In genomic region chr1:28604411-28604810, GRCh38 we compare ENCODE assay signal across 21 cellular contexts. TPM values are rescaled to one million over a fixed set of nuclear protein-coding genes. Genes with fewer than 3 reads are reported as not detected.
DNase-seq lines count a peak whose midpoint lies in the region; ATAC-seq lines count a peak whose summit lies in the region.
"Had no signal": no experiment of that assay in that cellular context is flagged by ENCODE, and none has a peak within 500 bp of the region (broad histone marks: within the 10 kb centered on the region; RNA-seq: fewer than 3 reads in every experiment).

No MANE protein-coding gene starts in this region.

- peak overlapping the region; percentile 52 for H2BK120ac ChIP-seq in trophoblast cell (ENCODE audit: insufficient read depth, low read length, poor library complexity)

- H4K8ac ChIP-seq in trophoblast cell (ENCODE audit: low read depth, low read length) = no peak overlapping the region

- no CpG with 5 or more reads among the region's 5 CpGs for whole genome bisulfite sequencing in trophoblast cell (ENCODE audit: extremely low coverage, insufficient coverage, insufficient read length)

- peaks cover 26% of the 10 kb centered on the region for H3K36me3 Mint-ChIP-seq in activated naive CD8-positive, alpha-beta T cell treated with anti-CD3 and anti-CD28 coated beads, Interleukin-2, amount 50 U/mL, for 24 hours (ENCODE audit: low read depth)
- H3K36me3 Mint-ChIP-seq in activated naive CD8-positive, alpha-beta T cell treated with anti-CD3 and anti-CD28 coated beads for 36 hours = peaks cover 4% of the 10 kb centered on the region
- H3K36me3 Mint-ChIP-seq in activated T-helper 2 cell treated with anti-CD3 and anti-CD28 coated beads, Interferon-gamma antibody, Interleukin-2, Interleukin-4, amounts not matched to agents 10 μg/mL and 5 μg/mL and 100 μg/mL, durations not matched to agents 14 hours and 24 hours and 36 hours (ENCODE audit: low read depth) = peaks cover 30% of the 10 kb centered on the region

- H3K4me3 ChIP-seq in trophoblast cell (ENCODE audit: low read depth, low read length) = no peak overlapping the region
- H3K4me3 ChIP-seq: HAP-1 had no signal

- no peak overlapping the region for H2AK5ac ChIP-seq in trophoblast cell (ENCODE audit: low read length)

- peak overlapping the region; percentile 18 for H2BK5ac ChIP-seq in trophoblast cell (ENCODE audit: low read depth, low read length, poor library complexity)

- no peaks in the 10 kb centered on the region for H3K9me3 ChIP-seq in trophoblast cell (ENCODE audit: insufficient read depth, low read depth, low read length)
- H3K9me3 ChIP-seq: BE2C, Caco-2, HAP-1 had no signal

- H3K79me1 ChIP-seq in trophoblast cell (ENCODE audit: low read length) = peaks cover 7% of the 10 kb centered on the region

- H3K36me3 ChIP-seq in trophoblast cell (ENCODE audit: control insufficient read depth in 1 of 2, insufficient read depth in 2 of 2, low read length in 2 of 2) = peaks cover 14 to 15% of the 10 kb centered on the region in 2 experiments
- H3K36me3 ChIP-seq: BE2C had no signal

- ATAC-seq in activated naive CD8-positive, alpha-beta T cell treated with anti-CD3 and anti-CD28 coated beads, Interleukin-2, amount 50 U/mL, for 24 hours = no peak
- ATAC-seq: CD8-positive, alpha-beta T cell had no signal

- no peak overlapping the region for H3K18ac ChIP-seq in trophoblast cell (ENCODE audit: low read length)

- no peaks in the 10 kb centered on the region for H3K79me2 ChIP-seq in trophoblast cell (ENCODE audit: control insufficient read depth, insufficient read depth, low read length, poor library complexity)

- no peaks in the 10 kb centered on the region for H3K27me3 ChIP-seq in trophoblast cell (ENCODE audit: insufficient read depth, low read length)
- H3K27me3 ChIP-seq: BE2C had no signal

- no peak overlapping the region for H2AFZ ChIP-seq in trophoblast cell (ENCODE audit: insufficient read depth, low read length, poor library complexity)

- H3K27me3 Mint-ChIP-seq in activated naive CD8-positive, alpha-beta T cell treated with anti-CD3 and anti-CD28 coated beads, Interleukin-2, amount 50 U/mL, for 24 hours = no peaks in the 10 kb centered on the region
- no peaks in the 10 kb centered on the region for H3K27me3 Mint-ChIP-seq in activated naive CD8-positive, alpha-beta T cell treated with anti-CD3 and anti-CD28 coated beads for 36 hours
- H3K27me3 Mint-ChIP-seq in activated T-helper 2 cell treated with anti-CD3 and anti-CD28 coated beads, Interferon-gamma antibody, Interleukin-2, Interleukin-4, amounts not matched to agents 10 μg/mL and 5 μg/mL and 100 μg/mL, durations not matched to agents 14 hours and 24 hours and 36 hours (ENCODE audit: low read depth) = no peaks in the 10 kb centered on the region
- H3K27me3 Mint-ChIP-seq: CD4-positive, CD25-positive, alpha-beta regulatory T cell had no signal

- no peak overlapping the region for H3K14ac ChIP-seq in trophoblast cell (ENCODE audit: low read length)

- no peak overlapping the region for H3K23ac ChIP-seq in trophoblast cell (ENCODE audit: low read length)

- H3K27ac ChIP-seq in trophoblast cell (ENCODE audit: low read depth, low read length) = peak overlapping the region; percentile 31
- H3K27ac ChIP-seq: 22Rv1, C4-2B had no signal

- no peaks in the 10 kb centered on the region for H3K9me3 Mint-ChIP-seq in activated naive CD8-positive, alpha-beta T cell treated with anti-CD3 and anti-CD28 coated beads, Interleukin-2, amount 50 U/mL, for 24 hours
- no peaks in the 10 kb centered on the region for H3K9me3 Mint-ChIP-seq in activated naive CD8-positive, alpha-beta T cell treated with anti-CD3 and anti-CD28 coated beads for 36 hours
- H3K9me3 Mint-ChIP-seq in activated T-helper 2 cell treated with anti-CD3 and anti-CD28 coated beads, Interferon-gamma antibody, Interleukin-2, Interleukin-4, amounts not matched to agents 10 μg/mL and 5 μg/mL and 100 μg/mL, durations not matched to agents 14 hours and 24 hours and 36 hours = no peaks in the 10 kb centered on the region
- H3K9me3 Mint-ChIP-seq: CD4-positive, CD25-positive, alpha-beta regulatory T cell; CD8-positive, alpha-beta T cell; HFFc6 had no signal

- peak overlapping the region; percentile 4 for H4K91ac ChIP-seq in trophoblast cell (ENCODE audit: low read depth, low read length)

- peaks cover 13% of the 10 kb centered on the region for H3K4me1 Mint-ChIP-seq in activated naive CD8-positive, alpha-beta T cell treated with anti-CD3 and anti-CD28 coated beads, Interleukin-2, amount 50 U/mL, for 24 hours
- peaks cover 7% of the 10 kb centered on the region for H3K4me1 Mint-ChIP-seq in activated naive CD8-positive, alpha-beta T cell treated with anti-CD3 and anti-CD28 coated beads for 36 hours
- peaks cover 12% of the 10 kb centered on the region for H3K4me1 Mint-ChIP-seq in activated T-helper 2 cell treated with anti-CD3 and anti-CD28 coated beads, Interferon-gamma antibody, Interleukin-2, Interleukin-4, amounts not matched to agents 10 μg/mL and 5 μg/mL and 100 μg/mL, durations not matched to agents 14 hours and 24 hours and 36 hours (ENCODE audit: low read depth)
- H3K4me1 Mint-ChIP-seq: CD4-positive, CD25-positive, alpha-beta regulatory T cell had no signal

- H3K27ac Mint-ChIP-seq in activated naive CD8-positive, alpha-beta T cell treated with anti-CD3 and anti-CD28 coated beads, Interleukin-2, amount 50 U/mL, for 24 hours = peak overlapping the region; percentile 42
- no peak overlapping the region for H3K27ac Mint-ChIP-seq in activated naive CD8-positive, alpha-beta T cell treated with anti-CD3 and anti-CD28 coated beads for 36 hours
- H3K27ac Mint-ChIP-seq in activated T-helper 2 cell treated with anti-CD3 and anti-CD28 coated beads, Interferon-gamma antibody, Interleukin-2, Interleukin-4, amounts not matched to agents 10 μg/mL and 5 μg/mL and 100 μg/mL, durations not matched to agents 14 hours and 24 hours and 36 hours = no peak overlapping the region
- H3K27ac Mint-ChIP-seq: CD8-positive, alpha-beta T cell; HFFc6 had no signal

- no peak overlapping the region for H3K4me3 Mint-ChIP-seq in activated naive CD8-positive, alpha-beta T cell treated with anti-CD3 and anti-CD28 coated beads, Interleukin-2, amount 50 U/mL, for 24 hours
- H3K4me3 Mint-ChIP-seq in activated naive CD8-positive, alpha-beta T cell treated with anti-CD3 and anti-CD28 coated beads for 36 hours = no peak overlapping the region
- H3K4me3 Mint-ChIP-seq in activated T-helper 2 cell treated with anti-CD3 and anti-CD28 coated beads, Interferon-gamma antibody, Interleukin-2, Interleukin-4, amounts not matched to agents 10 μg/mL and 5 μg/mL and 100 μg/mL, durations not matched to agents 14 hours and 24 hours and 36 hours (ENCODE audit: low read depth) = no peak overlapping the region
- H3K4me3 Mint-ChIP-seq: CD4-positive, CD25-positive, alpha-beta regulatory T cell; CD8-positive, alpha-beta T cell; HFFc6 had no signal

- peaks cover 20 to 24% of the 10 kb centered on the region in 2 experiments for H3K4me1 ChIP-seq in trophoblast cell (ENCODE audit: control insufficient read depth in 1 of 2, insufficient read depth in 2 of 2, low read length in 2 of 2)
- H3K4me1 ChIP-seq: BE2C, HAP-1 had no signal

- no peak overlapping the region for H3K9ac ChIP-seq in trophoblast cell (ENCODE audit: low read length)

- H3K4me2 ChIP-seq in trophoblast cell (ENCODE audit: low read length) = no peak overlapping the region

- no peak overlapping the region for H4K12ac ChIP-seq in trophoblast cell (ENCODE audit: low read depth, low read length)

- H2BK12ac ChIP-seq in trophoblast cell (ENCODE audit: low read length) = peak overlapping the region; percentile 29

- H3K4ac ChIP-seq in trophoblast cell (ENCODE audit: low read depth, low read length) = no peak overlapping the region

- intact Hi-C loops in activated T-helper 2 cell treated with anti-CD3 and anti-CD28 coated beads, Interferon-gamma antibody, Interleukin-2, Interleukin-4, amounts not matched to agents 10 μg/mL and 5 μg/mL and 100 μg/mL, durations not matched to agents 14 hours and 24 hours and 36 hours (cut with micrococcal nuclease) = loop anchor here (5.0 to 10.0 kb wide), 2 partner anchors 87 to 200 kb away; no protein-coding TSS in a partner anchor

- no peak for DNase-seq in activated naive CD8-positive, alpha-beta T cell treated with anti-CD3 and anti-CD28 coated beads, Interleukin-2, amount 50 U/mL, for 24 hours
- DNase-seq in activated naive CD8-positive, alpha-beta T cell treated with anti-CD3 and anti-CD28 coated beads for 36 hours = no peak
- DNase-seq in UCSD-AML1 (lab: John Stamatoyannopoulos, UW; ENCODE audit: unreplicated experiment) (peak; percentile 14), left kidney (ENCODE audit: low read depth, low spot score) (peak; percentile 32), trophoblast cell (no peak), AG20443 (ENCODE audit: low spot score) (no peak), NCI-H2029 treated with DMSO at 0.1 percent for 48 hours (lab: John Stamatoyannopoulos, UW) (no peak)
- DNase-seq in activated T-helper 2 cell treated with anti-CD3 and anti-CD28 coated beads, Interferon-gamma antibody, Interleukin-2, Interleukin-4, amounts not matched to agents 10 μg/mL and 5 μg/mL and 100 μg/mL, durations not matched to agents 14 hours and 24 hours and 36 hours (ENCODE audit: low spot score) = no peak
- DNase-seq: AML-193; BE2C; Caco-2; CD4-positive, CD25-positive, alpha-beta regulatory T cell; CD8-positive, alpha-beta T cell; DMS153; DND-41; GOT3; HFFc6 had no signal

RNA-seq across cellular contexts. Expression of gene RAB42, which starts 12.3 kb away (rescaled TPM):
- not detected for total RNA-seq in activated naive CD8-positive, alpha-beta T cell treated with anti-CD3 and anti-CD28 coated beads for 36 hours
- 3.4 and 3.8 TPM in 2 replicates for polyA plus RNA-seq in trophoblast cell (2013)
- 0.34 TPM in 2 replicates for total RNA-seq in activated T-helper 2 cell treated with anti-CD3 and anti-CD28 coated beads, Interferon-gamma antibody, Interleukin-2, Interleukin-4, amounts not matched to agents 10 μg/mL and 5 μg/mL and 100 μg/mL, durations not matched to agents 14 hours and 24 hours and 36 hours
- total RNA-seq: CD4-positive, CD25-positive, alpha-beta regulatory T cell; CD8-positive, alpha-beta T cell had no signal
- polyA plus RNA-seq: CD4-positive, CD25-positive, alpha-beta regulatory T cell had no signal

RNA-seq across cellular contexts. Expression of gene TAF12, which starts 38.5 kb away (rescaled TPM):
- 10 to 100 TPM; 26.5 to 28.0 TPM for total RNA-seq in activated naive CD8-positive, alpha-beta T cell treated with anti-CD3 and anti-CD28 coated beads for 36 hours
- polyA plus RNA-seq in trophoblast cell (2013) = 51.0 and 52.7 TPM in 2 replicates
- total RNA-seq in activated T-helper 2 cell treated with anti-CD3 and anti-CD28 coated beads, Interferon-gamma antibody, Interleukin-2, Interleukin-4, amounts not matched to agents 10 μg/mL and 5 μg/mL and 100 μg/mL, durations not matched to agents 14 hours and 24 hours and 36 hours = 30.8 and 32.0 TPM in 2 replicates

RNA-seq across cellular contexts. Expression of gene RNU11, which starts 44.0 kb away (rescaled TPM):
- total RNA-seq in activated naive CD8-positive, alpha-beta T cell treated with anti-CD3 and anti-CD28 coated beads for 36 hours = not detected
- polyA plus RNA-seq in trophoblast cell (2013) = not detected in 2 replicates
- total RNA-seq in activated T-helper 2 cell treated with anti-CD3 and anti-CD28 coated beads, Interferon-gamma antibody, Interleukin-2, Interleukin-4, amounts not matched to agents 10 μg/mL and 5 μg/mL and 100 μg/mL, durations not matched to agents 14 hours and 24 hours and 36 hours = not detected in 2 replicates
- total RNA-seq: Caco-2; CD4-positive, CD25-positive, alpha-beta regulatory T cell; CD8-positive, alpha-beta T cell; HFFc6 had no signal
- polyA plus RNA-seq: AG04450; CD4-positive, CD25-positive, alpha-beta regulatory T cell had no signal

RNA-seq across cellular contexts. Expression of gene TRNAU1AP, which starts 51.5 kb away (rescaled TPM):
- total RNA-seq in activated naive CD8-positive, alpha-beta T cell treated with anti-CD3 and anti-CD28 coated beads for 36 hours = 10 to 100 TPM; 42.6 to 43.2 TPM
- polyA plus RNA-seq in trophoblast cell (2013) = 50.8 and 53.6 TPM in 2 replicates
- total RNA-seq in activated T-helper 2 cell treated with anti-CD3 and anti-CD28 coated beads, Interferon-gamma antibody, Interleukin-2, Interleukin-4, amounts not matched to agents 10 μg/mL and 5 μg/mL and 100 μg/mL, durations not matched to agents 14 hours and 24 hours and 36 hours = 49.4 and 55.4 TPM in 2 replicates

Comparison
In these comparisons a context has a peak if more than half of its experiments do, and no peak if none do; other contexts are left out.
1. DNase-seq: peak in UCSD-AML1 (single experiment) and left kidney (single experiment); none in activated naive CD8-positive, alpha-beta T cell treated with anti-CD3 and anti-CD28 coated beads, Interleukin-2, amount 50 U/mL, for 24 hours (single experiment), activated naive CD8-positive, alpha-beta T cell treated with anti-CD3 and anti-CD28 coated beads for 36 hours (single experiment), trophoblast cell (0 of 2), AG20443 (single experiment), activated T-helper 2 cell treated with anti-CD3 and anti-CD28 coated beads, Interferon-gamma antibody, Interleukin-2, Interleukin-4, amounts not matched to agents 10 μg/mL and 5 μg/mL and 100 μg/mL, durations not matched to agents 14 hours and 24 hours and 36 hours (single experiment) and NCI-H2029 treated with DMSO at 0.1 percent for 48 hours (single experiment).